ENCODE assay signal across 3 cellular contexts in the genomic region with DNA sequence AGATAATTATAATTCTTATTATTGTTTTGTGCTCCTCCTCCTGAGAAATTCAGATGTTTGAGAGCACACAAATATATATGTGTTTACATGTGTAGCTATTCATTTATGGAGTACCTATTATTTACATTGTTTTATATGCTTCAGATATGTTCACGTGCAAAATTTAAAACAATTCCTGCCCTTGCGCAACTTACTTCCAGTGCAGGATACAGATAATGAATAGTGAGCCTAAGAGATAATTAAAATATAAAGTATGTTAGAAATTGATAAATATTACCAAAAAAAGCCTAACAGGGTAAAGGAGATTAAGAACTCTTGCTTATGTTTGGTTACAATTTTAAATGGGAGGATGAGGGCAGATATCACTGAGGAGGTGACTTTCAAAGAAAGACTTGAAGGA.
TF ChIP-seq lines count a peak whose summit lies in the region.

No MANE protein-coding gene starts in this region.

TF ChIP-seq in IMR-90, 13 proteins besides CTCF, POLR2A, EP300 and RAD21:
- TF ChIP-seq CEBPB (IDR thresholded peaks at IDR 0.05; ENCODE audit: low read depth, low read length): peak; percentile 72
- no peak for TF ChIP-seq SMC3 (IDR thresholded peaks at IDR 0.05; ENCODE audit: low read depth, low read length)
- no peak for TF ChIP-seq MAFK (IDR thresholded peaks at IDR 0.05; ENCODE audit: low read depth, low read length)

TF ChIP-seq in H1, 55 proteins besides CTCF, POLR2A, EP300 and RAD21:
- TF ChIP-seq CEBPB (IDR thresholded peaks at IDR 0.05; ENCODE audit: low read depth, low read length): peak; percentile 58; the same call in 1 of the 2 replicates
- TF ChIP-seq E2F6 (IDR thresholded peaks at IDR 0.05): no peak

TF ChIP-seq in SK-N-SH treated with all-trans-retinoic acid at 6 μM for 48 hours, 23 proteins besides CTCF, POLR2A, EP300 and RAD21:
- no peak for TF ChIP-seq ZNF8 (CRISPR knock-in tag; IDR thresholded peaks at IDR 0.05)
- no peak for TF ChIP-seq CSDC2 (CRISPR knock-in tag; IDR thresholded peaks at IDR 0.05)
- no peak for TF ChIP-seq ARNTL (CRISPR knock-in tag; IDR thresholded peaks at IDR 0.05; ENCODE audit: borderline replicate concordance, low read depth)
- TF ChIP-seq ISL1 (CRISPR knock-in tag; IDR thresholded peaks at IDR 0.05): no peak
- no peak for TF ChIP-seq TCF4 (CRISPR knock-in tag; IDR thresholded peaks at IDR 0.05; ENCODE audit: borderline replicate concordance)
- TF ChIP-seq GLIS3 (CRISPR knock-in tag; IDR thresholded peaks at IDR 0.05): no peak
TF ChIP-seq in SK-N-SH treated with all-trans-retinoic acid at 6 μM for 48 hours: peak in this region for 0.
